In the genomic region with DNA sequence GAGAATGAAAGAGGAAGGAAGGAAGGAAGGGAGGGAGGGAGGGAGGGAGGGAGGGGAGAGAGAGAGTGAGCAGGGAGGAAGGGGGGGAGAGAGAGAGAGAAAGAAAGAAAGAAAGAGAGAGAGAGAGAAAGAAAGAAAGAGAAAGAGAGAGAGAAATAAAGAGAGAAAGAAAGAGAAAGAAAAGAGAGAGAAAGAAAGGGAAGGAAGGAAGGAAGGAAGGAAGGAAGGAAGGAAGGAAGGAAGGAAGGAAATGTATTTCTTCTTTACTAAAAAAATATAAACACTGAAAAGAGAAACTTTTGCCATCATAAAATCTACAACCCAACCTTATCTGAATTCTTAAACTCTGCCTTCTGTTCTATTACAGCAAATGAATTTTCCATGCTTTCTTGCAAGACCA, we compare ENCODE assay signal across 1 cellular context. TPM values are rescaled to one million over a fixed set of nuclear protein-coding genes. Genes with fewer than 3 reads are reported as not detected.
"Had no signal": no experiment of that assay in that cellular context is flagged by ENCODE, and none has a peak within 500 bp of the region (broad histone marks: within the 10 kb centered on the region; RNA-seq: fewer than 3 reads in every experiment).

No MANE protein-coding gene starts in this region.

RNA-seq across cellular contexts. Expression of a gene that starts 12.4 kb away (rescaled TPM):
- total RNA-seq: SJCRH30 had no signal
